19 cellular contexts compared by ENCODE assay signal in the genomic region with DNA sequence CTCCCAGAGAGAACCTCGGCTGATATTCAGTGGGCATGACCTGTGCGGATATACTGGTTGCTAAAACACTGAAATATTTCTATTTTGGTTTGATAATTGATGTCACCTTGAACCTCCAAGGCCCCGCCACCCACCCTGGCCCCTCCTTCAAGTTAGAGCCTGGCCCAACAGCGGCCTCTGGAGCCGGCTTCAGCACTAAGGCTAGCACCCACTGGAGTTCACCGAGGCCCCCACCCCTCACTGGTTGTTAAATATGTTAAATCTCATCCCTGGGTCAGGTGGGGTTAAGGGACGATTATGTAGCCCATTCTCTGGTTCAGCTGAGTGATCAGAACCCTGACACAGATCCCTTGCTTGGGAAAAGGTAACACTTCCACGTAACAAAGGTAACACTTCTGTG.
"Had no signal": no experiment of that assay in that cellular context is flagged by ENCODE, and none has a peak within 500 bp of the region (broad histone marks: within the 10 kb centered on the region; RNA-seq: fewer than 3 reads in every experiment).

No MANE protein-coding gene starts in this region.

- H3K4me1 ChIP-seq: foreskin keratinocyte, sigmoid colon, tibial artery had no signal

- ATAC-seq: activated T-cell treated with anti-CD3 and anti-CD28 coated beads, Interleukin-2, amount 50 U/mL, for 4 hours; body of pancreas; foreskin keratinocyte; naive thymus-derived CD8-positive, alpha-beta T cell; T-cell had no signal

- H3K27me3 ChIP-seq: body of pancreas, dorsolateral prefrontal cortex, foreskin keratinocyte, neutrophil, sigmoid colon had no signal

- H3K27ac ChIP-seq: body of pancreas, epithelial cell of prostate, foreskin keratinocyte, neutrophil, sigmoid colon, tibial artery had no signal

- H3K27ac Mint-ChIP-seq: activated naive CD4-positive, alpha-beta T cell treated with anti-CD3 and anti-CD28 coated beads for 36 hours; T-cell had no signal

- H3K4me3 Mint-ChIP-seq: activated naive CD4-positive, alpha-beta T cell treated with anti-CD3 and anti-CD28 coated beads for 36 hours; activated T-cell treated with anti-CD3 and anti-CD28 coated beads, Interleukin-2, amount 50 U/mL, for 4 hours; naive thymus-derived CD8-positive, alpha-beta T cell; T-cell had no signal

- H3K4me3 ChIP-seq: body of pancreas, sigmoid colon, tibial artery had no signal

- H3K36me3 ChIP-seq: neutrophil, sigmoid colon, tibial artery had no signal

- H3K27me3 Mint-ChIP-seq: naive thymus-derived CD8-positive, alpha-beta T cell; T-cell had no signal

- H3K9me3 ChIP-seq: body of pancreas, neutrophil, sigmoid colon, tibial artery had no signal

- DNase-seq: activated CD4-positive, alpha-beta T cell treated with anti-CD3 and anti-CD28 coated beads, Interleukin-2, amount 50 U/mL, for 1 hour; activated CD4-positive, CD25-positive, alpha-beta regulatory T cell treated with anti-CD3 and anti-CD28 coated beads, Interleukin-2, amount 50 U/mL, for 72 hours; activated CD8-positive, alpha-beta memory T cell treated with anti-CD3 and anti-CD28 coated beads, Interleukin-2, amount 50 U/mL, for 4 hours; activated naive CD4-positive, alpha-beta T cell treated with anti-CD3 and anti-CD28 coated beads for 36 hours; activated T-cell treated with anti-CD3 and anti-CD28 coated beads, Interleukin-2, amount 50 U/mL, for 4 hours; body of pancreas; dorsolateral prefrontal cortex; foreskin keratinocyte; glutamatergic neuron; hippocampal formation; kidney glomerular epithelial cell; naive thymus-derived CD8-positive, alpha-beta T cell; sigmoid colon; stimulated activated CD4-positive, alpha-beta T cell treated with anti-CD3 and anti-CD28 coated beads, Interleukin-4, amount 100 ng/mL, for 24 hours; stimulated activated naive CD4-positive, alpha-beta T cell; T-cell; tibial artery had no signal

- H3K9me3 Mint-ChIP-seq: activated naive CD4-positive, alpha-beta T cell treated with anti-CD3 and anti-CD28 coated beads for 36 hours; activated T-cell treated with anti-CD3 and anti-CD28 coated beads, Interleukin-2, amount 50 U/mL, for 4 hours; naive thymus-derived CD8-positive, alpha-beta T cell; T-cell had no signal
